Comparison of ENCODE assay signal across 8 cellular contexts in the genomic region with DNA sequence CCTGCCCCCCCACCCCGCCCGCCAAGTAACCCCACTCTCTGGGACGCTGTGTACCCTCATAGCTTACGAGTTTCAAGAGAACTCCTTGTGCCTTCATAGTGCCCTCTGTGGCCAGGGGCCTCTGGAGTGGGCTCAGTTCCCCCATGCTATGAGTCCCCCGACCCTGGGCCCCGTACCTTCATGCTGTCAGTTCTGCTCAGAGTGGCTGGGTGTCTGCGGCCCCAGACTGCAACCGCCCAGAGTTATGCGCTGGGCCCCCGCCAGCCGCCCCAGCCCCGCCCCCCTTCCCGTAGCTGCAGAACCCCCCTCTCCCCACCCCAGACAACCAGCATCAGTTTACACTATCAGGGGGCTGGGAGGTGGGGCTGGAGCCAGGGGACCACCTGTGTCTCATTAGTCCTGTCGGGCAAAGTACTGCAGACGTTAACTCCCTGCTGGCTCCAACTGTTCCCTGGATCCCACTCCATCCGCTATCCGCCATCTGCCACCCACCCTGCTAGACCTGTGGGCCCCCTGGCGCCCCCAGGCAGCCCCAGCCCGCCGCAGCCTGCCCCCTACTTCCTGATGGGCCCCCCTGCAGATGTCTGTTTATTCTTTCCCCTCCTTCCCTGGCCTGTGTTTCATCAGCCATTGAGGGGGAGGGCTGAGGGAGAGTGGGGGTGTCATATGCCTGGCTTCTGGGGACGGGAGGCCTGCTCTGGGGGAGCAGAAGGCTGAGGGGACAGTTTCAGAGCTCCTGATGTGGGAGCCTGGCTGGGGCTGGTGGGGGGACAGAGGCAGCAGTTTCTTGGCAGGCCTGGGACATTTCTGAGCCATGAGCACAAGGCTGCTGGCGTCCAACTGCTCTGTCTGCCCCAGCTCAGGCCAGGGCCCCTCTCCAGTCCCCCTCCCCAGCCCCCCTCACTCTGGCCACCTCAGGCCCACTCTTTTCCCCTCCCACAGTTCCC. TPM values are rescaled to one million over a fixed set of nuclear protein-coding genes. Genes with fewer than 3 reads are reported as not detected.
A peak's percentile ranks its signal among the peaks of the same experiment; 100 is the strongest.
DNase-seq lines count a peak whose midpoint lies in the region; ATAC-seq and TF ChIP-seq lines count a peak whose summit lies in the region.

Gene MFAP4 (minus strand): TSS at position 217 of the 947 bp plus-strand sequence. CDS start 35 bp downstream, at position 182.

- peak within 1 kb of the TSS; percentile 88 for H3K27ac ChIP-seq in SJCRH30
- no peak within 1 kb of the TSS for H3K27ac ChIP-seq in foreskin keratinocyte

- intact Hi-C loops in posterior vena cava (cut with DNase I): no loop called here

- H3K4me1 ChIP-seq in SJCRH30 (peaks cover 56% of the 10 kb centered on the region), foreskin keratinocyte (peaks cover 5% of the 10 kb centered on the region)

- peak within 1 kb of the TSS; percentile 56 for H3K4me3 ChIP-seq in SJCRH30

- no peaks in the 10 kb centered on the region for H3K27me3 ChIP-seq in SJCRH30
- peaks cover 2% of the 10 kb centered on the region for H3K27me3 ChIP-seq in foreskin keratinocyte

- peaks cover 29% of the 10 kb centered on the region for H3K36me3 ChIP-seq in SJCRH30

- ATAC-seq in foreskin keratinocyte (no peak), HG02981 (IDR thresholded peaks at IDR 0.05; ENCODE audit: unreplicated experiment) (no peak)

- H3K9me3 ChIP-seq in SJCRH30 (replicated peaks): no peaks in the 10 kb centered on the region

- TF ChIP-seq CTCF in foreskin keratinocyte (conservative IDR thresholded peaks at IDR 0.05): no peak

- DNase-seq in GM04504 (ENCODE audit: low read depth) (peak; percentile 75), SJCRH30 (peak; percentile 100), globus pallidus (ENCODE audit: low spot score) (peak; percentile 66), posterior vena cava (ENCODE audit: low spot score) (peak; percentile 93), NCI-H345 treated with DMSO at 0.1 percent for 48 hours (lab: John Stamatoyannopoulos, UW; ENCODE audit: unreplicated experiment) (no peak), superior temporal gyrus (ENCODE audit: extremely low spot score) (no peak), foreskin keratinocyte (no peak)

RNA-seq across cellular contexts. Expression of gene MFAP4, which starts in this region (rescaled TPM):
- total RNA-seq in SJCRH30 (2014; rRNA removed; shearing (Covaris generic)): 79.6 and 82.5 TPM in 2 replicates
- total RNA-seq in posterior vena cava (100 to 1,000 TPM; 231 to 371 TPM), foreskin keratinocyte (not detected in 2 replicates)
- not detected in 2 replicates for polyA plus RNA-seq in foreskin keratinocyte

Comparison
In these comparisons a context has a peak if more than half of its experiments do, and no peak if none do; other contexts are left out.
1. RNA of gene MFAP4 (total RNA-seq): 231 to 371 TPM in posterior vena cava and 79.6 to 82.5 TPM in SJCRH30; not detected in foreskin keratinocyte; every median in the first group is over 10 times any median in the second.
2. DNase-seq: peak in GM04504 (single experiment), SJCRH30 (2 of 2), globus pallidus (single experiment) and posterior vena cava (single experiment); none in NCI-H345 treated with DMSO at 0.1 percent for 48 hours (single experiment), superior temporal gyrus (single experiment) and foreskin keratinocyte (0 of 2).